ENCODE assay signal across 8 cellular contexts in the genomic region with DNA sequence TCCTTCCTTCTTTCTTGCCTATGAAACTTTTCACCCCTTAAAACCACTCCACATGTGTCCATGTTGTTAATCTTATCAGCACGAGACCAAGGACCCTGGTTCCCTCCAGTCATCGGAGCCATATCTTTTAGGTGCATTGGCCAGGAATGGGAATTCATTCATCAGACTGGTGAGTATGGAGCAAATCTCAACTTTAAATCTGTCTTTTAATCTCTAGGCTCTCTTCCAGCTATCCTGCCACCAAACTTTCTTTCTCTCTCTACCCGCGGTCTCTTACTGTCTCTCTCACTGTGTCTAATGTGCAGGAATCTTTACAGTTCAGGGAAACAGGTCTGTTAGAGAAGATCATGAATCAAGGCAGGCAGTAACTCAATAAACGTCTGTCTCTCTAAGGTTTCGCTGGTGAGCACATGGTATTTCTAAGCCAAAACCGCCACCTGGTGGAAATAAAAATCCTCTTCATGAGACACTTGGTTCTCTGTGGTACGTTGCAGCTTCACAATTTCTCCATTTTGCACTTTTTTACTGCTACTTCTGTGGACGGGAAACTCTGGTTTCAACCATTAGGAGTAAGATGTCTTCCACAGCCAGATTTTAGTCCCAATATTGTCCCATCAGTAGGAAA. TPM values are rescaled to one million over a fixed set of nuclear protein-coding genes. Genes with fewer than 3 reads are reported as not detected.
DNase-seq lines count a peak whose midpoint lies in the region; ATAC-seq and TF ChIP-seq lines count a peak whose summit lies in the region.

No MANE protein-coding gene starts in this region.

- DNase-seq in AG10803 (ENCODE audit: low read depth) = peak; percentile 29
- DNase-seq in NCI-H2196 treated with DMSO at 0.1 percent for 48 hours (lab: John Stamatoyannopoulos, UW; ENCODE audit: unreplicated experiment) = peak; percentile 62
- peak; percentile 50 for DNase-seq in endothelial cell (ENCODE audit: low spot score)
- peak; percentile 37 for DNase-seq in naive B cell

- H3K4me1 Mint-ChIP-seq in endothelial cell (ENCODE audit: unreplicated experiment) (no peaks in the 10 kb centered on the region), naive B cell (peaks cover 3 to 6% (median 5%) of the 10 kb centered on the region in 3 donors)

- H3K27ac Mint-ChIP-seq in endothelial cell (ENCODE audit: unreplicated experiment) (no peak overlapping the region), naive B cell (no peak overlapping the region)

- H3K27ac ChIP-seq in VCaP = no peak overlapping the region

- ATAC-seq in naive B cell (ENCODE audit: low read depth in 2 of 2) = peak; percentile 71 to 74
- no peak for ATAC-seq in HG02884 (IDR thresholded peaks at IDR 0.05; ENCODE audit: unreplicated experiment)
- ATAC-seq in GM21619 (IDR thresholded peaks at IDR 0.05; ENCODE audit: unreplicated experiment) = no peak

- no peaks in the 10 kb centered on the region for H3K9me3 Mint-ChIP-seq in endothelial cell (ENCODE audit: unreplicated experiment)
- peaks cover 0 to 1% (median 0%) of the 10 kb centered on the region in 7 donors for H3K9me3 Mint-ChIP-seq in naive B cell

- H3K27me3 Mint-ChIP-seq in endothelial cell (ENCODE audit: unreplicated experiment) (no peaks in the 10 kb centered on the region), naive B cell (peaks cover 31 to 55% (median 39%) of the 10 kb centered on the region in 3 donors)

- H3K4me3 ChIP-seq in AG10803 (ENCODE audit: low read length) = no peak overlapping the region

- H3K4me3 Mint-ChIP-seq in endothelial cell (ENCODE audit: unreplicated experiment) (no peak overlapping the region), naive B cell (no peak overlapping the region)

- H3K36me3 Mint-ChIP-seq in endothelial cell (ENCODE audit: low read depth, unreplicated experiment) (no peaks in the 10 kb centered on the region), naive B cell (peaks cover 0 to 2% of the 10 kb centered on the region in 2 donors)

- peak; percentile 62 for TF ChIP-seq CTCF in AG10803 (conservative IDR thresholded peaks at IDR 0.05; ENCODE audit: low read length)
- TF ChIP-seq CTCF in GM12874 (IDR thresholded peaks at IDR 0.05; ENCODE audit: insufficient read depth, low read depth, low read length) = peak; percentile 44; the same call in 1 of the 2 replicates
- TF ChIP-seq CTCF in VCaP (conservative IDR thresholded peaks at IDR 0.05) = peak; percentile 78
- peak; percentile 67 for TF ChIP-seq CTCF in endothelial cell (IDR thresholded peaks at IDR 0.05; ENCODE audit: unreplicated experiment)

RNA-seq across cellular contexts. Expression of a gene that starts 16.1 kb away (rescaled TPM):
- not detected for total RNA-seq in endothelial cell (ENCODE audit: unreplicated experiment)
- polyA plus RNA-seq in naive B cell (ENCODE audit: low read depth in 6 of 6) = not detected

RNA-seq across cellular contexts. Expression of a gene that starts 32.4 kb away (rescaled TPM):
- total RNA-seq in endothelial cell (ENCODE audit: unreplicated experiment) = not detected
- not detected for polyA plus RNA-seq in naive B cell (ENCODE audit: low read depth in 6 of 6)

Comparison
In these comparisons a context has a peak if more than half of its experiments do, and no peak if none do; other contexts are left out.
1. ATAC-seq: peak in naive B cell (2 of 2); none in HG02884 (single experiment) and GM21619 (single experiment).
2. Peak in every context shown above with its lines, with median percentiles within 50 percentile points of each other: DNase-seq and CTCF ChIP-seq.